ENCODE assay signal across 1 cellular context in the genomic region with DNA sequence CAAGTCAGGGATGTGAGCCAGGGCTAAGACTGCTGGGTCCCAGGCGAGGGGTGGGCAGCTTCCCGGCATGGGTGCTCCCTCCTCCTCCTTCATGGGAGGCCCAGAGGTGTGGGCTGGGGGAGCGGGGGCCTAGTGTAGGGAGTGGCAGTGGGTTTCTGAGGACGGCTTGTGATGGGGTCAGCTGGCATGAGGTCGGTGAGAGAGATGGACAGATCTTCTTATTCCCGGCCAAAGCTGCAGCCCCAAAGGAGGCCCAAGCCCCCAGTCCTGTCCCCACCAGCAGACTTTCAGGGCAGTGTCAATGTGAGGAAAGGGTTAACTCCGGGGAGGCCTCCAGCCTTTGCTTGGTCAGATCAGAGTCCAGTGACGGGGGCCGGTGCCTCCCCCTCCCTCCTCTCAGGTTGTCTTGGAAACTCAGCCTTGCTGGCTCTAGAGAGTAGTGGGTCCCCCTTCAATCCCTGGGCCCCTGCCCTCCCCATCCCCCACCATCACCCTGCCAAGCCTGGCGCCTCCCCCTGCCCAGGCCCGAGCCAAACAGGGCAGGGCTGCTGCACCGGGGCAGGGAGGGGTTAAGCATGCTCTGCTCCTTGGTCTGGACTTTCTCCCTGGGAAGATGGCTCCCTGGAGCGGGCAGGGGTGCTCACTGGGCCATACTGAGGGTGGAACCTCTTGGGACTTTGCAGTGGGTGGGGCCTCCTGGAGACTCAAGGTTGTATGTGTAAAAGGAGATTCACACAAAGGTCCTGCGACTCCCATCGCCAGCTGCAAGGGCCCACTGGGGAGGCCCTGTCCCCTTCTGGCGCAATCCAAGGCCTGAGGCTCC.
TF ChIP-seq lines count a peak whose summit lies in the region.

No MANE protein-coding gene starts in this region.

TF ChIP-seq in HepG2, 621 proteins besides CTCF, POLR2A, EP300 and RAD21 (continued from another document and continues in another):
- peak; percentile 100 for TF ChIP-seq PAXIP1 (CRISPR knock-in tag; conservative IDR thresholded peaks at IDR 0.05)
- TF ChIP-seq SALL1 (CRISPR knock-in tag; IDR thresholded peaks at IDR 0.05) = peak; percentile 60; the same call in 1 of the 2 replicates
- no peak for TF ChIP-seq FOXK2 (IDR thresholded peaks at IDR 0.05)
- no peak for TF ChIP-seq ZFP62 (CRISPR knock-in tag; IDR thresholded peaks at IDR 0.05)
- TF ChIP-seq GABPA (IDR thresholded peaks at IDR 0.05; ENCODE audit: low read depth, low read length) = no peak
- peak; percentile 43; the same call in 1 of the 2 replicates for TF ChIP-seq GABPA (CRISPR knock-in tag; IDR thresholded peaks at IDR 0.05; ENCODE audit: low read depth)
- TF ChIP-seq NBN (conservative IDR thresholded peaks at IDR 0.05) = no peak
- peak; percentile 56 for TF ChIP-seq TBL1XR1 (IDR thresholded peaks at IDR 0.05; ENCODE audit: borderline replicate concordance, low read length, partially characterized antibody)
- TF ChIP-seq, protein P1, sequence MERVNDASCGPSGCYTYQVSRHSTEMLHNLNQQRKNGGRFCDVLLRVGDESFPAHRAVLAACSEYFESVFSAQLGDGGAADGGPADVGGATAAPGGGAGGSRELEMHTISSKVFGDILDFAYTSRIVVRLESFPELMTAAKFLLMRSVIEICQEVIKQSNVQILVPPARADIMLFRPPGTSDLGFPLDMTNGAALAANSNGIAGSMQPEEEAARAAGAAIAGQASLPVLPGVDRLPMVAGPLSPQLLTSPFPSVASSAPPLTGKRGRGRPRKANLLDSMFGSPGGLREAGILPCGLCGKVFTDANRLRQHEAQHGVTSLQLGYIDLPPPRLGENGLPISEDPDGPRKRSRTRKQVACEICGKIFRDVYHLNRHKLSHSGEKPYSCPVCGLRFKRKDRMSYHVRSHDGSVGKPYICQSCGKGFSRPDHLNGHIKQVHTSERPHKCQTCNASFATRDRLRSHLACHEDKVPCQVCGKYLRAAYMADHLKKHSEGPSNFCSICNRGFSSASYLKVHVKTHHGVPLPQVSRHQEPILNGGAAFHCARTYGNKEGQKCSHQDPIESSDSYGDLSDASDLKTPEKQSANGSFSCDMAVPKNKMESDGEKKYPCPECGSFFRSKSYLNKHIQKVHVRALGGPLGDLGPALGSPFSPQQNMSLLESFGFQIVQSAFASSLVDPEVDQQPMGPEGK (CRISPR knock-in tag; IDR thresholded peaks at IDR 0.05) = peak; percentile 99
- peak in 1 of 2 experiments; percentile 64; a peak in 1 of 4 replicates for TF ChIP-seq REST (IDR thresholded peaks at IDR 0.05; ENCODE audit: borderline replicate concordance in 1 of 2, low read depth in 1 of 2, low read length in 2 of 2)
- no peak for TF ChIP-seq MAFF (IDR thresholded peaks at IDR 0.05; ENCODE audit: low read depth, low read length)
- TF ChIP-seq BCL3 (CRISPR knock-in tag; IDR thresholded peaks at IDR 0.05) = no peak
- TF ChIP-seq ZNF557 (CRISPR knock-in tag; IDR thresholded peaks at IDR 0.05) = 0 out of 2 replicates have a peak, but pooled peaks have one; percentile 67
- TF ChIP-seq RERE (CRISPR knock-in tag; IDR thresholded peaks at IDR 0.05; ENCODE audit: low read depth) = peak; percentile 56
- no peak for TF ChIP-seq ZNF773 (CRISPR knock-in tag; IDR thresholded peaks at IDR 0.05; ENCODE audit: borderline replicate concordance)
- TF ChIP-seq ZNF160 (CRISPR knock-in tag; IDR thresholded peaks at IDR 0.05) = 0 out of 2 replicates have a peak, but pooled peaks have one; percentile 87
- TF ChIP-seq PRMT3 (CRISPR knock-in tag; IDR thresholded peaks at IDR 0.05; ENCODE audit: borderline replicate concordance, low read depth) = no peak
- peak; percentile 81; the same call in 1 of the 2 replicates for TF ChIP-seq NFKB2 (CRISPR knock-in tag; IDR thresholded peaks at IDR 0.05; ENCODE audit: borderline replicate concordance)
- peak; percentile 87 for TF ChIP-seq RFX3 (CRISPR knock-in tag; IDR thresholded peaks at IDR 0.05)
- TF ChIP-seq ZSCAN20 (CRISPR knock-in tag; IDR thresholded peaks at IDR 0.05; ENCODE audit: borderline replicate concordance) = peak; percentile 29; the same call in 1 of the 2 replicates
- 0 out of 2 replicates have a peak, but pooled peaks have one; percentile 51 for TF ChIP-seq TSC22D2 (CRISPR knock-in tag; IDR thresholded peaks at IDR 0.05; ENCODE audit: borderline replicate concordance)
- TF ChIP-seq ZNF768 (CRISPR knock-in tag; IDR thresholded peaks at IDR 0.05) = no peak
- peak; percentile 81 for TF ChIP-seq ZNF317 (CRISPR knock-in tag; IDR thresholded peaks at IDR 0.05)
- no peak; the same call in 1 of the 2 replicates for TF ChIP-seq ZNF329 (CRISPR knock-in tag; IDR thresholded peaks at IDR 0.05; ENCODE audit: low read depth)
- no peak; the same call in 1 of the 2 replicates for TF ChIP-seq ZNF740 (CRISPR knock-in tag; IDR thresholded peaks at IDR 0.05)
- peak; percentile 69 for TF ChIP-seq NR2F6 (IDR thresholded peaks at IDR 0.05)
- peak; percentile 50 for TF ChIP-seq NR2F6 (CRISPR knock-in tag; IDR thresholded peaks at IDR 0.05)
- no peak for TF ChIP-seq NFATC3 (CRISPR knock-in tag; IDR thresholded peaks at IDR 0.05)
- TF ChIP-seq MEIS1 (CRISPR knock-in tag; IDR thresholded peaks at IDR 0.05; ENCODE audit: borderline replicate concordance) = peak; percentile 58; the same call in 1 of the 2 replicates
- TF ChIP-seq U2AF1 (optimal IDR thresholded peaks at IDR 0.05; ENCODE audit: low read depth, low read length) = no peak
- TF ChIP-seq HOXA3 (CRISPR knock-in tag; IDR thresholded peaks at IDR 0.05) = peak; percentile 84
- no peak for TF ChIP-seq ZNF674 (CRISPR knock-in tag; IDR thresholded peaks at IDR 0.05; ENCODE audit: low read depth)
- TF ChIP-seq MAF1 (CRISPR knock-in tag; IDR thresholded peaks at IDR 0.05; ENCODE audit: borderline replicate concordance) = peak; percentile 69; the same call in 1 of the 2 replicates
- 0 out of 2 replicates have a peak, but pooled peaks have one; percentile 68 for TF ChIP-seq ZNF205 (CRISPR knock-in tag; IDR thresholded peaks at IDR 0.05)
- peak; percentile 47 for TF ChIP-seq UBTF (CRISPR knock-in tag; IDR thresholded peaks at IDR 0.05)
- peak; percentile 91 for TF ChIP-seq HIVEP1 (CRISPR knock-in tag; IDR thresholded peaks at IDR 0.05)
- no peak for TF ChIP-seq ZNF354B (CRISPR knock-in tag; IDR thresholded peaks at IDR 0.05)
- TF ChIP-seq GATA4 (IDR thresholded peaks at IDR 0.05; ENCODE audit: borderline replicate concordance, low read depth) = no peak
